In genomic region chrX:154486052-154486395, GRCh38 we compare ENCODE assay signal across 1 cellular context.
A peak's percentile ranks its signal among the peaks of the same experiment; 100 is the strongest.
TF ChIP-seq lines count a peak whose summit lies in the region.

No MANE protein-coding gene starts in this region.

TF ChIP-seq in HepG2, 621 proteins besides CTCF, POLR2A, EP300 and RAD21 (continues in another document):
- TF ChIP-seq PLRG1 (conservative IDR thresholded peaks at IDR 0.05) (no peak), GABPB1 (CRISPR knock-in tag; IDR thresholded peaks at IDR 0.05) (peak; percentile 42; the same call in 1 of the 2 replicates), ZNF563 (CRISPR knock-in tag; IDR thresholded peaks at IDR 0.05) (no peak), CC2D1A (CRISPR knock-in tag; IDR thresholded peaks at IDR 0.05) (no peak), MEIS1 (CRISPR knock-in tag; IDR thresholded peaks at IDR 0.05; ENCODE audit: borderline replicate concordance) (no peak), MTF2 (CRISPR knock-in tag; IDR thresholded peaks at IDR 0.05; ENCODE audit: borderline replicate concordance) (no peak), ATF1 (CRISPR knock-in tag; IDR thresholded peaks at IDR 0.05) (no peak), RARG (CRISPR knock-in tag; IDR thresholded peaks at IDR 0.05; ENCODE audit: low read depth) (no peak), MXD1 (CRISPR knock-in tag; IDR thresholded peaks at IDR 0.05) (peak; percentile 36; the same call in 1 of the 2 replicates), ZNF7 (CRISPR knock-in tag; IDR thresholded peaks at IDR 0.05) (no peak), ZNF703 (CRISPR knock-in tag; IDR thresholded peaks at IDR 0.05; ENCODE audit: borderline replicate concordance) (0 out of 2 replicates have a peak, but pooled peaks have one; percentile 29), HNRNPLL (IDR thresholded peaks at IDR 0.05; ENCODE audit: low read depth, low read length, poor library complexity, severe bottlenecking) (peak; percentile 48), FOXC1 (CRISPR knock-in tag; IDR thresholded peaks at IDR 0.05; ENCODE audit: borderline replicate concordance) (no peak), ZNF75D (CRISPR knock-in tag; IDR thresholded peaks at IDR 0.05; ENCODE audit: borderline replicate concordance) (no peak), PAWR (CRISPR knock-in tag; IDR thresholded peaks at IDR 0.05; ENCODE audit: borderline replicate concordance) (no peak), ZNF761 (CRISPR knock-in tag; conservative IDR thresholded peaks at IDR 0.05) (no peak), ONECUT2 (CRISPR knock-in tag; IDR thresholded peaks at IDR 0.05) (no peak), PBX3 (CRISPR knock-in tag; IDR thresholded peaks at IDR 0.05; ENCODE audit: borderline replicate concordance) (no peak), CHD4 (IDR thresholded peaks at IDR 0.05; ENCODE audit: borderline replicate concordance, low read length) (no peak), ZFX (CRISPR knock-in tag; IDR thresholded peaks at IDR 0.05; ENCODE audit: low read depth) (0 out of 2 replicates have a peak, but pooled peaks have one; percentile 32), KAT7 (CRISPR knock-in tag; IDR thresholded peaks at IDR 0.05; ENCODE audit: borderline replicate concordance) (no peak), ZNF33B (CRISPR knock-in tag; IDR thresholded peaks at IDR 0.05) (no peak), THYN1 (CRISPR knock-in tag; IDR thresholded peaks at IDR 0.05; ENCODE audit: borderline replicate concordance, low read depth) (no peak), ETS1 (CRISPR knock-in tag; IDR thresholded peaks at IDR 0.05) (0 out of 2 replicates have a peak, but pooled peaks have one; percentile 40), ZBTB46 (CRISPR knock-in tag; IDR thresholded peaks at IDR 0.05; ENCODE audit: borderline replicate concordance) (no peak), HOXA3 (CRISPR knock-in tag; IDR thresholded peaks at IDR 0.05) (no peak), SRSF1 (optimal IDR thresholded peaks at IDR 0.05; ENCODE audit: low read depth, low read length) (no peak), IRF2 (CRISPR knock-in tag; IDR thresholded peaks at IDR 0.05) (no peak), KLF15 (CRISPR knock-in tag; IDR thresholded peaks at IDR 0.05; ENCODE audit: borderline replicate concordance) (no peak), KAT8 (CRISPR knock-in tag; IDR thresholded peaks at IDR 0.05) (no peak), KDM5B (CRISPR knock-in tag; IDR thresholded peaks at IDR 0.05; ENCODE audit: borderline replicate concordance) (peak; percentile 20; the same call in 1 of the 2 replicates), ZNF296 (CRISPR knock-in tag; conservative IDR thresholded peaks at IDR 0.05) (no peak), TBL1XR1 (IDR thresholded peaks at IDR 0.05; ENCODE audit: borderline replicate concordance, low read length, partially characterized antibody) (no peak), SMAD9 (CRISPR knock-in tag; IDR thresholded peaks at IDR 0.05) (no peak), ZBTB3 (CRISPR knock-in tag; IDR thresholded peaks at IDR 0.05; ENCODE audit: borderline replicate concordance, low read depth) (no peak), ZNF280D (CRISPR knock-in tag; IDR thresholded peaks at IDR 0.05) (no peak)
- TF ChIP-seq, protein P1, sequence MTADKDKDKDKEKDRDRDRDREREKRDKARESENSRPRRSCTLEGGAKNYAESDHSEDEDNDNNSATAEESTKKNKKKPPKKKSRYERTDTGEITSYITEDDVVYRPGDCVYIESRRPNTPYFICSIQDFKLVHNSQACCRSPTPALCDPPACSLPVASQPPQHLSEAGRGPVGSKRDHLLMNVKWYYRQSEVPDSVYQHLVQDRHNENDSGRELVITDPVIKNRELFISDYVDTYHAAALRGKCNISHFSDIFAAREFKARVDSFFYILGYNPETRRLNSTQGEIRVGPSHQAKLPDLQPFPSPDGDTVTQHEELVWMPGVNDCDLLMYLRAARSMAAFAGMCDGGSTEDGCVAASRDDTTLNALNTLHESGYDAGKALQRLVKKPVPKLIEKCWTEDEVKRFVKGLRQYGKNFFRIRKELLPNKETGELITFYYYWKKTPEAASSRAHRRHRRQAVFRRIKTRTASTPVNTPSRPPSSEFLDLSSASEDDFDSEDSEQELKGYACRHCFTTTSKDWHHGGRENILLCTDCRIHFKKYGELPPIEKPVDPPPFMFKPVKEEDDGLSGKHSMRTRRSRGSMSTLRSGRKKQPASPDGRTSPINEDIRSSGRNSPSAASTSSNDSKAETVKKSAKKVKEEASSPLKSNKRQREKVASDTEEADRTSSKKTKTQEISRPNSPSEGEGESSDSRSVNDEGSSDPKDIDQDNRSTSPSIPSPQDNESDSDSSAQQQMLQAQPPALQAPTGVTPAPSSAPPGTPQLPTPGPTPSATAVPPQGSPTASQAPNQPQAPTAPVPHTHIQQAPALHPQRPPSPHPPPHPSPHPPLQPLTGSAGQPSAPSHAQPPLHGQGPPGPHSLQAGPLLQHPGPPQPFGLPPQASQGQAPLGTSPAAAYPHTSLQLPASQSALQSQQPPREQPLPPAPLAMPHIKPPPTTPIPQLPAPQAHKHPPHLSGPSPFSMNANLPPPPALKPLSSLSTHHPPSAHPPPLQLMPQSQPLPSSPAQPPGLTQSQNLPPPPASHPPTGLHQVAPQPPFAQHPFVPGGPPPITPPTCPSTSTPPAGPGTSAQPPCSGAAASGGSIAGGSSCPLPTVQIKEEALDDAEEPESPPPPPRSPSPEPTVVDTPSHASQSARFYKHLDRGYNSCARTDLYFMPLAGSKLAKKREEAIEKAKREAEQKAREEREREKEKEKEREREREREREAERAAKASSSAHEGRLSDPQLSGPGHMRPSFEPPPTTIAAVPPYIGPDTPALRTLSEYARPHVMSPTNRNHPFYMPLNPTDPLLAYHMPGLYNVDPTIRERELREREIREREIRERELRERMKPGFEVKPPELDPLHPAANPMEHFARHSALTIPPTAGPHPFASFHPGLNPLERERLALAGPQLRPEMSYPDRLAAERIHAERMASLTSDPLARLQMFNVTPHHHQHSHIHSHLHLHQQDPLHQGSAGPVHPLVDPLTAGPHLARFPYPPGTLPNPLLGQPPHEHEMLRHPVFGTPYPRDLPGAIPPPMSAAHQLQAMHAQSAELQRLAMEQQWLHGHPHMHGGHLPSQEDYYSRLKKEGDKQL (CRISPR knock-in tag; IDR thresholded peaks at IDR 0.05; ENCODE audit: low read depth): no peak
- TF ChIP-seq, protein P2, sequence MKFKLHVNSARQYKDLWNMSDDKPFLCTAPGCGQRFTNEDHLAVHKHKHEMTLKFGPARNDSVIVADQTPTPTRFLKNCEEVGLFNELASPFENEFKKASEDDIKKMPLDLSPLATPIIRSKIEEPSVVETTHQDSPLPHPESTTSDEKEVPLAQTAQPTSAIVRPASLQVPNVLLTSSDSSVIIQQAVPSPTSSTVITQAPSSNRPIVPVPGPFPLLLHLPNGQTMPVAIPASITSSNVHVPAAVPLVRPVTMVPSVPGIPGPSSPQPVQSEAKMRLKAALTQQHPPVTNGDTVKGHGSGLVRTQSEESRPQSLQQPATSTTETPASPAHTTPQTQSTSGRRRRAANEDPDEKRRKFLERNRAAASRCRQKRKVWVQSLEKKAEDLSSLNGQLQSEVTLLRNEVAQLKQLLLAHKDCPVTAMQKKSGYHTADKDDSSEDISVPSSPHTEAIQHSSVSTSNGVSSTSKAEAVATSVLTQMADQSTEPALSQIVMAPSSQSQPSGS (CRISPR knock-in tag; IDR thresholded peaks at IDR 0.05): no peak
- TF ChIP-seq, protein P3, sequence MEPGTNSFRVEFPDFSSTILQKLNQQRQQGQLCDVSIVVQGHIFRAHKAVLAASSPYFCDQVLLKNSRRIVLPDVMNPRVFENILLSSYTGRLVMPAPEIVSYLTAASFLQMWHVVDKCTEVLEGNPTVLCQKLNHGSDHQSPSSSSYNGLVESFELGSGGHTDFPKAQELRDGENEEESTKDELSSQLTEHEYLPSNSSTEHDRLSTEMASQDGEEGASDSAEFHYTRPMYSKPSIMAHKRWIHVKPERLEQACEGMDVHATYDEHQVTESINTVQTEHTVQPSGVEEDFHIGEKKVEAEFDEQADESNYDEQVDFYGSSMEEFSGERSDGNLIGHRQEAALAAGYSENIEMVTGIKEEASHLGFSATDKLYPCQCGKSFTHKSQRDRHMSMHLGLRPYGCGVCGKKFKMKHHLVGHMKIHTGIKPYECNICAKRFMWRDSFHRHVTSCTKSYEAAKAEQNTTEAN (CRISPR knock-in tag; conservative IDR thresholded peaks at IDR 0.05): 0 out of 2 replicates have a peak, but pooled peaks have one; percentile 28
- TF ChIP-seq, protein P4, sequence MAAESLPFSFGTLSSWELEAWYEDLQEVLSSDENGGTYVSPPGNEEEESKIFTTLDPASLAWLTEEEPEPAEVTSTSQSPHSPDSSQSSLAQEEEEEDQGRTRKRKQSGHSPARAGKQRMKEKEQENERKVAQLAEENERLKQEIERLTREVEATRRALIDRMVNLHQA (CRISPR knock-in tag; IDR thresholded peaks at IDR 0.05): no peak
- TF ChIP-seq, protein P5, sequence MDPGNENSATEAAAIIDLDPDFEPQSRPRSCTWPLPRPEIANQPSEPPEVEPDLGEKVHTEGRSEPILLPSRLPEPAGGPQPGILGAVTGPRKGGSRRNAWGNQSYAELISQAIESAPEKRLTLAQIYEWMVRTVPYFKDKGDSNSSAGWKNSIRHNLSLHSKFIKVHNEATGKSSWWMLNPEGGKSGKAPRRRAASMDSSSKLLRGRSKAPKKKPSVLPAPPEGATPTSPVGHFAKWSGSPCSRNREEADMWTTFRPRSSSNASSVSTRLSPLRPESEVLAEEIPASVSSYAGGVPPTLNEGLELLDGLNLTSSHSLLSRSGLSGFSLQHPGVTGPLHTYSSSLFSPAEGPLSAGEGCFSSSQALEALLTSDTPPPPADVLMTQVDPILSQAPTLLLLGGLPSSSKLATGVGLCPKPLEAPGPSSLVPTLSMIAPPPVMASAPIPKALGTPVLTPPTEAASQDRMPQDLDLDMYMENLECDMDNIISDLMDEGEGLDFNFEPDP (CRISPR knock-in tag; conservative IDR thresholded peaks at IDR 0.05): no peak
